20 cellular contexts compared by ENCODE assay signal in genomic region chr13:79547821-79548220, GRCh38.
"Had no signal": no experiment of that assay in that cellular context is flagged by ENCODE, and none has a peak within 500 bp of the region (broad histone marks: within the 10 kb centered on the region; RNA-seq: fewer than 3 reads in every experiment).

No MANE protein-coding gene starts in this region.

- ATAC-seq: activated T-cell treated with anti-CD3 and anti-CD28 coated beads, Interleukin-2, amount 50 U/mL, for 72 hours; body of pancreas; foreskin keratinocyte; sciatic nerve; stimulated activated naive B cell treated with anti-CD40 and anti-IgM and Interleukin-4, amounts not matched to agents 10 μg/mL and 1 μg/mL and 100 μg/mL, for 72 hours had no signal

- H3K4me3 ChIP-seq: body of pancreas, hepatocyte, left ventricle myocardium inferior had no signal

- H3K4me2 ChIP-seq: hepatocyte had no signal

- DNase-seq: activated CD4-positive, alpha-beta memory T cell treated with anti-CD3 and anti-CD28 coated beads, Interleukin-2, amount 10 ng/mL, durations not matched to agents 7 days and 5 days; activated CD4-positive, alpha-beta T cell treated with anti-CD3 and anti-CD28 coated beads, Interleukin-2, amount 10 ng/mL, durations not matched to agents 24 days and 14 days; activated effector memory CD4-positive, alpha-beta T cell treated with Interleukin-2 at 50 U/mL for 16 hours; activated naive CD4-positive, alpha-beta T cell treated with anti-CD3 and anti-CD28 coated beads for 36 hours; activated T-cell treated with anti-CD3 and anti-CD28 coated beads, Interleukin-2, amount 50 U/mL, for 72 hours; body of pancreas; effector CD4-positive, alpha-beta T cell; foreskin keratinocyte; immature natural killer cell; left ventricle myocardium inferior; nephron progenitor cell; occipital lobe; stimulated activated CD4-positive, alpha-beta T cell treated with anti-CD3 and anti-CD28 coated beads, Interleukin-2, amount 100 ng/mL, for 48 hours; stimulated activated CD8-positive, alpha-beta memory T cell treated with anti-CD3 and anti-CD28 coated beads, Interleukin-4, amount 100 ng/mL, for 48 hours; stimulated activated naive B cell treated with anti-CD40 and anti-IgM and Interleukin-4, amounts not matched to agents 10 μg/mL and 1 μg/mL and 100 μg/mL, for 72 hours; T1000; trophoblast cell had no signal

- H3K9me3 ChIP-seq: body of pancreas, left ventricle myocardium inferior had no signal

- H3K27ac ChIP-seq: body of pancreas, foreskin keratinocyte, hepatocyte, left ventricle myocardium inferior, VCaP had no signal

- H3K4me1 ChIP-seq: foreskin keratinocyte had no signal

- H3K27me3 ChIP-seq: body of pancreas, foreskin keratinocyte, hepatocyte had no signal

- H3K36me3 ChIP-seq: left ventricle myocardium inferior had no signal

- H2AFZ ChIP-seq: hepatocyte had no signal
